In the genomic region with DNA sequence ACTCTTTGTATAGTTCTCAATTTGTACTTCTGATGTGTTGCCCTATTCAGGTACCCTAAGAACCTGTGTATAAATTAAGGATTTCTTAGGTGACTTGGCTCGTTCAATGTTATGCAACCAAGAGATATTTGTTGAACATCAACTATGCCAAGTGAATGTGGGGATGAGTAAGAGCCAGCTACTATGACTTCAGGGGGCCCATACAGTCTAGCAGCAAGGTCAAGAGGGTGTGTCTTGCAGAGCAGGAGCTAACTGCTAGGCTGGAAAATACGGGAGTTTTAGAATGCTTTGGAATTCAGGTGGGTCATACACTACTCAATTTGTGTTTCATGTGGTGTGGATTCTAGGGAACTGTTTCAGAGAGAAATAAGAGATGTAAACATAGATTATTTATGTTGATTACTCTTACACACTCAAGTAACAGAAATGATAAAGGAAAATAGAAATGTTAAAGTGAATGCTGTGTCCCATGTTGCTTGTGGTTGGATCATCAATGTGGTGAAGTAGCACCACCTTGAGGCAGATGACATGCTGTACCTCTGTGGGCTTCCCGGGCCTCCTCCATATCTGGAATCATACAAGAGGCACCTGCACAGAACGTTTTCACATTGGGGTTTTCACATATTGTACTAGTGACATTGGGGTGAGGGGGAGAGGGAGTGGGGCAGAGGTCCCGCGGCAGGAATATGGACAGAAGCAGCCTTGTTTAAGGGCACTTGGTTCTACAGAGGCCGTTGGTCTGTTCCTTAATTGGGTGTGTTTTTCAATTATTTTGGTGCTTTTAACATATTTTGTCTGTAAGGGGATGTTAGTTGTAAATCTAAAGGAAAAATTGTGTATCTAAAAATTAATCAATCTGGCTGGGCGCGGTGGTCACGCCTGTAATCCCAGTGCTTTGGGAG, we compare ENCODE assay signal across 8 cellular contexts. TPM values are rescaled to one million over a fixed set of nuclear protein-coding genes. Genes with fewer than 3 reads are reported as not detected.
A peak's percentile ranks its signal among the peaks of the same experiment; 100 is the strongest.
DNase-seq lines count a peak whose midpoint lies in the region; ATAC-seq and TF ChIP-seq lines count a peak whose summit lies in the region.

No MANE protein-coding gene starts in this region.

- H3K27ac Mint-ChIP-seq in IgD-negative memory B cell, result peak overlapping the region; percentile 0 to 84 (median 5)
- H3K27ac Mint-ChIP-seq in activated naive CD4-positive, alpha-beta T cell treated with anti-CD3 and anti-CD28 coated beads, Interleukin-2, amount 50 U/mL, for 72 hours, result peak overlapping the region in 1 of 2 donors; percentile 19

- H3K79me2 ChIP-seq in PC-3 (ENCODE audit: low read length), result peaks cover 22% of the 10 kb centered on the region

- H3K4me1 ChIP-seq in PC-3 (ENCODE audit: insufficient read depth, low read length) (peaks cover 32% of the 10 kb centered on the region), heart left ventricle (peaks cover 0 to 51% (median 28%) of the 10 kb centered on the region in 12 donors)

- no peaks in the 10 kb centered on the region for H3K9me2 ChIP-seq in PC-3 (replicated peaks; ENCODE audit: low read length)

- H3K4me3 Mint-ChIP-seq in IgD-negative memory B cell, result peak overlapping the region in 1 of 4 donors; percentile 28

- H3K27me3 Mint-ChIP-seq in IgD-negative memory B cell, result no peaks in the 10 kb centered on the region

- H3K36me3 ChIP-seq in PC-3 (ENCODE audit: low read depth, low read length), result peaks cover 19% of the 10 kb centered on the region; the same call in 1 of the 2 replicates
- H3K36me3 ChIP-seq in heart left ventricle, result peaks cover 0 to 44% (median 28%) of the 10 kb centered on the region in 9 donors

- TF ChIP-seq CTCF in PC-3 (conservative IDR thresholded peaks at IDR 0.05; ENCODE audit: low read depth, low read length), result peak; percentile 87
- TF ChIP-seq CTCF in heart left ventricle (IDR thresholded peaks at IDR 0.05), result peak; percentile 45 to 79 (median 64)

- 58 to 64% (median 60%) methylated on average over 10 of the region's 10 CpGs for WGBS in heart left ventricle, 4 donors

- peaks cover 4% of the 10 kb centered on the region for H3F3A ChIP-seq in PC-3 (ENCODE audit: low read length, unreplicated experiment)

- CTCF ChIA-PET in PC-3 (lab: Charles Lee), result interaction anchor here (0.5 to 0.8 kb wide), 3 partner anchors 14 to 62 kb away, joined by 4 to 5 read pairs (median 4); no protein-coding TSS in a partner anchor

- peaks cover 6 to 20% (median 18%) of the 10 kb centered on the region in 3 donors for H3K4me1 Mint-ChIP-seq in IgD-negative memory B cell

- H3K9ac ChIP-seq in PC-3 (ENCODE audit: low read length), result no peak overlapping the region

- TF ChIP-seq POLR2A in heart left ventricle (IDR thresholded peaks at IDR 0.05), result no peak

- H4K20me1 ChIP-seq in PC-3 (ENCODE audit: low read length), result no peaks in the 10 kb centered on the region

- no peaks in the 10 kb centered on the region for H3K9me3 Mint-ChIP-seq in IgD-negative memory B cell
- H3K9me3 Mint-ChIP-seq in activated naive CD4-positive, alpha-beta T cell treated with anti-CD3 and anti-CD28 coated beads, Interleukin-2, amount 50 U/mL, for 72 hours, result no peaks in the 10 kb centered on the region

- peak overlapping the region; percentile 63 for H3K27ac ChIP-seq in PC-3 (ENCODE audit: low read length)
- peak overlapping the region in 1 of 12 donors; percentile 27 for H3K27ac ChIP-seq in heart left ventricle

- H3K4me2 ChIP-seq in PC-3 (ENCODE audit: low read length), result peak overlapping the region; percentile 52

- H3K4me3 ChIP-seq in PC-3 (ENCODE audit: low read length) (no peak overlapping the region), heart left ventricle (no peak overlapping the region)

- DNase-seq in DMS79 (lab: John Stamatoyannopoulos, UW) (peak; percentile 15), PC-3 (peak; percentile 70), heart left ventricle (peak in 3 of 5 donors; percentile 38 to 53 (median 52)), putamen (ENCODE audit: low spot score) (peak; percentile 66), GM19240 (ENCODE audit: insufficient read length, low spot score) (no peak)
- DNase-seq in activated naive CD4-positive, alpha-beta T cell treated with anti-CD3 and anti-CD28 coated beads, Interleukin-2, amount 50 U/mL, for 72 hours (ENCODE audit: low spot score in 2 of 2), result peak in 1 of 2 donors; percentile 26

- intact Hi-C loops in PC-3 (cut with micrococcal nuclease) (loop anchor here (1.0 to 5.0 kb wide), 4 partner anchors 14 to 342 kb away; no protein-coding TSS in a partner anchor), heart left ventricle (cut with DNase I) (loop anchor here in 9 of 10 donors (1.0 to 10.0 kb wide), 6 partner anchors 78 to 341 kb away; a partner anchor contains a TSS)

- H3K27me3 ChIP-seq in PC-3 (ENCODE audit: low read length) (no peaks in the 10 kb centered on the region), heart left ventricle (no peaks in the 10 kb centered on the region)

- H2AFZ ChIP-seq in PC-3 (ENCODE audit: low read length), result 0 out of 2 replicates have a peak overlapping the region, but pooled peaks have one; percentile 33

- no peaks in the 10 kb centered on the region for H3K9me3 ChIP-seq in PC-3 (ENCODE audit: low read length)
- H3K9me3 ChIP-seq in heart left ventricle, result no peaks in the 10 kb centered on the region

- POLR2A ChIA-PET in PC-3 (lab: Charles Lee; ENCODE audit: unreplicated experiment), result interaction anchor here (0.6 to 0.7 kb wide), 2 partner anchors 14 to 65 kb away, joined by 3 to 4 read pairs; no protein-coding TSS in a partner anchor

- no TSS peak for BruUV-seq in PC-3 (replicated peaks; lab: Mats Ljungman, UMichigan)

- peak; percentile 91 for ATAC-seq in GM21423 (IDR thresholded peaks at IDR 0.05; ENCODE audit: unreplicated experiment)
- peak; percentile 78 for ATAC-seq in PC-3
- peak; percentile 86 to 90 for ATAC-seq in activated naive CD4-positive, alpha-beta T cell treated with anti-CD3 and anti-CD28 coated beads, Interleukin-2, amount 50 U/mL, for 72 hours
- ATAC-seq in heart left ventricle, result peak; percentile 83 to 94 (median 92)

- H3K36me3 Mint-ChIP-seq in IgD-negative memory B cell, result peaks cover 5% of the 10 kb centered on the region
- H3K36me3 Mint-ChIP-seq in activated naive CD4-positive, alpha-beta T cell treated with anti-CD3 and anti-CD28 coated beads, Interleukin-2, amount 50 U/mL, for 72 hours, result peaks cover 0 to 9% of the 10 kb centered on the region in 2 donors

RNA-seq across cellular contexts. Expression of a gene that starts 12.4 kb away (rescaled TPM):
- polyA plus RNA-seq in IgD-negative memory B cell (366 TPM), heart left ventricle (10 to 100 TPM; 26.0 to 62.0 TPM)
- total RNA-seq in PC-3 (2014; rRNA removed) (60.0 and 76.1 TPM in 2 replicates), heart left ventricle (100 to 1,000 TPM in 1 of 9 donors, 10 to 100 TPM in 8; 24.6 to 105 (median 31.3) TPM)
- total RNA-seq in activated naive CD4-positive, alpha-beta T cell treated with anti-CD3 and anti-CD28 coated beads, Interleukin-2, amount 50 U/mL, for 72 hours, result 100 to 1,000 TPM; 183 to 213 TPM

RNA-seq across cellular contexts. Expression of a gene that starts 30.0 kb away (rescaled TPM):
- not detected for polyA plus RNA-seq in IgD-negative memory B cell
- total RNA-seq in PC-3 (2014; rRNA removed), result not detected in 2 replicates
- total RNA-seq in activated naive CD4-positive, alpha-beta T cell treated with anti-CD3 and anti-CD28 coated beads, Interleukin-2, amount 50 U/mL, for 72 hours, result not detected
- not detected for total RNA-seq in heart left ventricle
- polyA plus RNA-seq in heart left ventricle, result under 1 TPM in 1 of 2 donors, not detected in 1; 0.30 TPM

RNA-seq across cellular contexts. Expression of a gene that starts 32.9 kb away (rescaled TPM):
- polyA plus RNA-seq in IgD-negative memory B cell, result 18.1 TPM
- 26.1 and 31.3 TPM in 2 replicates for total RNA-seq in PC-3 (2014; rRNA removed)
- total RNA-seq in activated naive CD4-positive, alpha-beta T cell treated with anti-CD3 and anti-CD28 coated beads, Interleukin-2, amount 50 U/mL, for 72 hours, result 1 to 10 TPM; 4.3 to 9.1 TPM
- total RNA-seq in heart left ventricle, result 10 to 100 TPM in 2 of 9 donors, 1 to 10 TPM in 7; 2.6 to 51.2 (median 5.1) TPM
- polyA plus RNA-seq in heart left ventricle, result 1 to 10 TPM; 1.3 to 2.5 TPM
